Comparison of ENCODE assay signal across 2 cellular contexts in the genomic region with DNA sequence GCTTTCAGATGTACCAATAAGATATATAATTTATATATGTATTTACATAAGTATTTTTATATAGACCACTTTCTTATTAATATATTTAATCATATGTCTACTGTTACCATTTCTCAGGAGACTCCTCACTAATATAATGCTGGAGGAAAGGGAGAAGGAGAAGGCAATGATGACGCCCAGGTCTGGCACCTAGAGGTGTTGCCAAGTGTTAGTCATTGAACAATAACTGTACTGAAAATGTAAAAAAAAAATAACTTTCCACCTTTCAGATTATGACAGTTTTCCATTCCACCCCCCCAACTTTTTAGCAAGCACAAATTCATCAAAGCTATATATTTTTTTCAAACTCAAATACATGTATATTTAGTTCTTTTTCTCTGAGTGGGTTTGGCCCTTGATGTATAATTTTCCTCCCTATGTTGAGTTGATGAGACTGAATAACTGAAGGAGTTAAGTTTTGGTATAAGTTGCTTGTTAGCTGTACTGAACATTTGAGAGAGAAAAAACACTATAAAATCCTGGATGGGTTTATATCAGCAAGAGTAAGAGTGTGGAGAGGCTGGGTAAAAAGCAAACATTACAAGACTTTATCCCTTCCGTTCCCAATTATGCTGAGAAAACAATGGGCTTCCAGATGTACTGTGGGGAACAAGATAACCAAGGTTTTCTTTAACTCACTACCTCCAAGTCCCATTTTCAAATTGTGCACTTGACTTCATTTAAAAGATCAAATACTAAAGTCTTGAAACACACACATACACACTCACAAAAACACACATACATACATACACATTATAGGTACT.
TF ChIP-seq lines count a peak whose summit lies in the region.

No MANE protein-coding gene starts in this region.

TF ChIP-seq in HCT116, 20 proteins besides CTCF, POLR2A, EP300 and RAD21 (continued from another document):
- no peak for TF ChIP-seq CEBPB (IDR thresholded peaks at IDR 0.05; ENCODE audit: low read depth)
- TF ChIP-seq JUND (IDR thresholded peaks at IDR 0.05), result no peak
- no peak for TF ChIP-seq YY1 (IDR thresholded peaks at IDR 0.05; ENCODE audit: extremely low read depth, insufficient replicate concordance, low read depth, low read length)
- no peak for TF ChIP-seq POLR2AphosphoS5 (IDR thresholded peaks at IDR 0.05; ENCODE audit: low read depth, low read length)
- no peak for TF ChIP-seq SIN3A (IDR thresholded peaks at IDR 0.05; ENCODE audit: low read depth)
- no peak for TF ChIP-seq EGR1 (IDR thresholded peaks at IDR 0.05; ENCODE audit: low read depth)
- TF ChIP-seq, protein P1, sequence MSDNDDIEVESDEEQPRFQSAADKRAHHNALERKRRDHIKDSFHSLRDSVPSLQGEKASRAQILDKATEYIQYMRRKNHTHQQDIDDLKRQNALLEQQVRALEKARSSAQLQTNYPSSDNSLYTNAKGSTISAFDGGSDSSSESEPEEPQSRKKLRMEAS (IDR thresholded peaks at IDR 0.05), result no peak
- TF ChIP-seq CBX3 (IDR thresholded peaks at IDR 0.05; ENCODE audit: low read depth), result no peak
- TF ChIP-seq, protein P2, sequence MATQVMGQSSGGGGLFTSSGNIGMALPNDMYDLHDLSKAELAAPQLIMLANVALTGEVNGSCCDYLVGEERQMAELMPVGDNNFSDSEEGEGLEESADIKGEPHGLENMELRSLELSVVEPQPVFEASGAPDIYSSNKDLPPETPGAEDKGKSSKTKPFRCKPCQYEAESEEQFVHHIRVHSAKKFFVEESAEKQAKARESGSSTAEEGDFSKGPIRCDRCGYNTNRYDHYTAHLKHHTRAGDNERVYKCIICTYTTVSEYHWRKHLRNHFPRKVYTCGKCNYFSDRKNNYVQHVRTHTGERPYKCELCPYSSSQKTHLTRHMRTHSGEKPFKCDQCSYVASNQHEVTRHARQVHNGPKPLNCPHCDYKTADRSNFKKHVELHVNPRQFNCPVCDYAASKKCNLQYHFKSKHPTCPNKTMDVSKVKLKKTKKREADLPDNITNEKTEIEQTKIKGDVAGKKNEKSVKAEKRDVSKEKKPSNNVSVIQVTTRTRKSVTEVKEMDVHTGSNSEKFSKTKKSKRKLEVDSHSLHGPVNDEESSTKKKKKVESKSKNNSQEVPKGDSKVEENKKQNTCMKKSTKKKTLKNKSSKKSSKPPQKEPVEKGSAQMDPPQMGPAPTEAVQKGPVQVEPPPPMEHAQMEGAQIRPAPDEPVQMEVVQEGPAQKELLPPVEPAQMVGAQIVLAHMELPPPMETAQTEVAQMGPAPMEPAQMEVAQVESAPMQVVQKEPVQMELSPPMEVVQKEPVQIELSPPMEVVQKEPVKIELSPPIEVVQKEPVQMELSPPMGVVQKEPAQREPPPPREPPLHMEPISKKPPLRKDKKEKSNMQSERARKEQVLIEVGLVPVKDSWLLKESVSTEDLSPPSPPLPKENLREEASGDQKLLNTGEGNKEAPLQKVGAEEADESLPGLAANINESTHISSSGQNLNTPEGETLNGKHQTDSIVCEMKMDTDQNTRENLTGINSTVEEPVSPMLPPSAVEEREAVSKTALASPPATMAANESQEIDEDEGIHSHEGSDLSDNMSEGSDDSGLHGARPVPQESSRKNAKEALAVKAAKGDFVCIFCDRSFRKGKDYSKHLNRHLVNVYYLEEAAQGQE (IDR thresholded peaks at IDR 0.05; ENCODE audit: low read depth), result no peak
TF ChIP-seq in HCT116: peak in this region for 0.

TF ChIP-seq in endothelial cell of umbilical vein, 7 proteins besides CTCF, POLR2A, EP300 and RAD21 (continued from another document):
- no peak for TF ChIP-seq POLR2AphosphoS5 (IDR thresholded peaks at IDR 0.05; ENCODE audit: insufficient read depth, low read depth, low read length)
- TF ChIP-seq, protein P1 (IDR thresholded peaks at IDR 0.05; ENCODE audit: insufficient read depth, insufficient read length), result no peak
- TF ChIP-seq GATA2 (IDR thresholded peaks at IDR 0.05; ENCODE audit: insufficient read depth, insufficient read length, low read depth, low read length), result no peak
- no peak for TF ChIP-seq JUN (IDR thresholded peaks at IDR 0.05; ENCODE audit: borderline replicate concordance, insufficient read depth, insufficient read length, low read depth)
- TF ChIP-seq MYC (IDR thresholded peaks at IDR 0.05; ENCODE audit: low read depth, low read length), result no peak
